In genomic region chr4:130110189-130110588, GRCh38 we compare ENCODE assay signal across 22 cellular contexts.
DNase-seq lines count a peak whose midpoint lies in the region; ATAC-seq and TF ChIP-seq lines count a peak whose summit lies in the region.
"Had no signal": no experiment of that assay in that cellular context is flagged by ENCODE, and none has a peak within 500 bp of the region (broad histone marks: within the 10 kb centered on the region; RNA-seq: fewer than 3 reads in every experiment).

No MANE protein-coding gene starts in this region.

- H3K27ac ChIP-seq in endodermal cell (ENCODE audit: low read depth, low read length) = no peak overlapping the region
- H3K27ac ChIP-seq: brain microvascular endothelial cell, colonic mucosa, hepatocyte, SJCRH30, transverse colon had no signal

- no peak overlapping the region for H3K4me3 Mint-ChIP-seq in endodermal cell
- no peak overlapping the region for H3K4me3 Mint-ChIP-seq in activated T-cell treated with anti-CD3 and anti-CD28 coated beads, Interleukin-2, amount 50 U/mL, for 24 hours
- H3K4me3 Mint-ChIP-seq: activated naive CD8-positive, alpha-beta T cell treated with anti-CD3 and anti-CD28 coated beads, Interleukin-2, amount 10 ng/mL, durations not matched to agents 7 days and 5 days; activated T-helper 17 cell treated with anti-CD3 and anti-CD28 coated beads, Interleukin-2, amount 50 U/mL, for 72 hours; CD14-positive monocyte had no signal

- H3K36me3 Mint-ChIP-seq in endodermal cell (ENCODE audit: low read depth) = no peaks in the 10 kb centered on the region
- H3K36me3 Mint-ChIP-seq in activated T-cell treated with anti-CD3 and anti-CD28 coated beads, Interleukin-2, amount 50 U/mL, for 24 hours (ENCODE audit: low read depth) = no peaks in the 10 kb centered on the region
- H3K36me3 Mint-ChIP-seq: activated naive CD8-positive, alpha-beta T cell treated with anti-CD3 and anti-CD28 coated beads, Interleukin-2, amount 10 ng/mL, durations not matched to agents 7 days and 5 days; CD14-positive monocyte had no signal

- TF ChIP-seq POLR2A in GM18505 (IDR thresholded peaks at IDR 0.05; ENCODE audit: borderline replicate concordance, extremely low read depth, insufficient read depth, insufficient read length) = no peak

- no peak for DNase-seq in endodermal cell
- no peak for DNase-seq in stimulated activated CD4-positive, alpha-beta T cell treated with anti-CD3 and anti-CD28 coated beads, Interleukin-12 subunit alpha, Interleukin-12 subunit beta, amount 100 ng/mL, for 4 hours
- DNase-seq in activated T-cell treated with anti-CD3 and anti-CD28 coated beads, Interleukin-2, amount 50 U/mL, for 24 hours = no peak
- DNase-seq in NOMO-1 treated with DMSO at 0.1 percent for 48 hours (lab: John Stamatoyannopoulos, UW; ENCODE audit: unreplicated experiment) = no peak
- DNase-seq: activated CD4-positive, CD25-positive, alpha-beta regulatory T cell treated with anti-CD3 and anti-CD28 coated beads, Interleukin-2, amount 50 U/mL, for 72 hours; activated naive CD8-positive, alpha-beta T cell treated with anti-CD3 and anti-CD28 coated beads, Interleukin-2, amount 10 ng/mL, durations not matched to agents 7 days and 5 days; brain microvascular endothelial cell; colonic mucosa; IMR-90; NCI-H1930; right cardiac atrium; SJCRH30; stimulated activated naive CD8-positive, alpha-beta T cell treated with anti-CD3 and anti-CD28 coated beads, Interleukin-15, Interleukin-2, amounts not matched to agents 100 U/mL and 50 U/mL, for 24 hours; T-helper 9 cell; transverse colon had no signal

- H3K4me3 ChIP-seq in endodermal cell (ENCODE audit: low read length) = no peak overlapping the region
- H3K4me3 ChIP-seq: colonic mucosa, hepatocyte, SJCRH30, transverse colon had no signal

- no peaks in the 10 kb centered on the region for H3K36me3 ChIP-seq in endodermal cell (ENCODE audit: control insufficient read depth, insufficient read depth, low read length)
- H3K36me3 ChIP-seq: brain microvascular endothelial cell, colonic mucosa, SJCRH30, transverse colon had no signal

- H3K27ac Mint-ChIP-seq in endodermal cell = no peak overlapping the region
- H3K27ac Mint-ChIP-seq in activated T-cell treated with anti-CD3 and anti-CD28 coated beads, Interleukin-2, amount 50 U/mL, for 24 hours = no peak overlapping the region
- H3K27ac Mint-ChIP-seq: activated naive CD8-positive, alpha-beta T cell treated with anti-CD3 and anti-CD28 coated beads, Interleukin-2, amount 10 ng/mL, durations not matched to agents 7 days and 5 days; activated T-helper 17 cell treated with anti-CD3 and anti-CD28 coated beads, Interleukin-2, amount 50 U/mL, for 72 hours; CD14-positive monocyte had no signal

- no peak for TF ChIP-seq CTCF in endodermal cell (conservative IDR thresholded peaks at IDR 0.05)

- no peaks in the 10 kb centered on the region for H3K27me3 ChIP-seq in endodermal cell (ENCODE audit: control insufficient read depth, insufficient read depth, low read length, poor library complexity, severe bottlenecking)
- H3K27me3 ChIP-seq: brain microvascular endothelial cell, colonic mucosa, hepatocyte, SJCRH30, transverse colon had no signal

- no peaks in the 10 kb centered on the region for H3K4me1 Mint-ChIP-seq in endodermal cell
- H3K4me1 Mint-ChIP-seq in activated T-cell treated with anti-CD3 and anti-CD28 coated beads, Interleukin-2, amount 50 U/mL, for 24 hours (ENCODE audit: low read depth) = no peaks in the 10 kb centered on the region
- H3K4me1 Mint-ChIP-seq: activated naive CD8-positive, alpha-beta T cell treated with anti-CD3 and anti-CD28 coated beads, Interleukin-2, amount 10 ng/mL, durations not matched to agents 7 days and 5 days; activated T-helper 17 cell treated with anti-CD3 and anti-CD28 coated beads, Interleukin-2, amount 50 U/mL, for 72 hours; CD14-positive monocyte had no signal

- H3K4me1 ChIP-seq in endodermal cell (ENCODE audit: control insufficient read depth, insufficient read depth, low read length) = no peaks in the 10 kb centered on the region
- H3K4me1 ChIP-seq: colonic mucosa, SJCRH30, transverse colon had no signal

- no peaks in the 10 kb centered on the region for H3K9me3 ChIP-seq in endodermal cell (ENCODE audit: control insufficient read depth, low read length)
- H3K9me3 ChIP-seq: colonic mucosa, SJCRH30, transverse colon had no signal

- H3K9me3 Mint-ChIP-seq in endodermal cell = peaks cover 6% of the 10 kb centered on the region
- peaks cover 11% of the 10 kb centered on the region for H3K9me3 Mint-ChIP-seq in activated T-cell treated with anti-CD3 and anti-CD28 coated beads, Interleukin-2, amount 50 U/mL, for 24 hours

- no peaks in the 10 kb centered on the region for H3K27me3 Mint-ChIP-seq in endodermal cell (ENCODE audit: insufficient read depth)
- no peaks in the 10 kb centered on the region for H3K27me3 Mint-ChIP-seq in activated T-cell treated with anti-CD3 and anti-CD28 coated beads, Interleukin-2, amount 50 U/mL, for 24 hours
- H3K27me3 Mint-ChIP-seq: activated naive CD8-positive, alpha-beta T cell treated with anti-CD3 and anti-CD28 coated beads, Interleukin-2, amount 10 ng/mL, durations not matched to agents 7 days and 5 days; activated T-helper 17 cell treated with anti-CD3 and anti-CD28 coated beads, Interleukin-2, amount 50 U/mL, for 72 hours had no signal

- ATAC-seq in GM18505 (IDR thresholded peaks at IDR 0.05; ENCODE audit: unreplicated experiment) (peak; percentile 53), GM19438 (IDR thresholded peaks at IDR 0.05; ENCODE audit: low read depth, unreplicated experiment) (peak; percentile 74), HG02798 (IDR thresholded peaks at IDR 0.05; ENCODE audit: poor library complexity, unreplicated experiment) (peak; percentile 76), HG03565 (IDR thresholded peaks at IDR 0.05; ENCODE audit: unreplicated experiment) (peak; percentile 45)
- ATAC-seq: activated T-helper 17 cell treated with anti-CD3 and anti-CD28 coated beads, Interleukin-2, amount 50 U/mL, for 72 hours; right cardiac atrium; stimulated activated naive CD8-positive, alpha-beta T cell treated with anti-CD3 and anti-CD28 coated beads, Interleukin-15, Interleukin-2, amounts not matched to agents 100 U/mL and 50 U/mL, for 24 hours had no signal

- H3K9ac ChIP-seq in endodermal cell (ENCODE audit: extremely low read depth, low read length, poor library complexity, severe bottlenecking) = no peak overlapping the region
